Comparison of ENCODE assay signal across 9 cellular contexts in genomic region chr11:112555491-112556364, GRCh38.
DNase-seq lines count a peak whose midpoint lies in the region; ATAC-seq and TF ChIP-seq lines count a peak whose summit lies in the region.
"Had no signal": no experiment of that assay in that cellular context is flagged by ENCODE, and none has a peak within 500 bp of the region (broad histone marks: within the 10 kb centered on the region; RNA-seq: fewer than 3 reads in every experiment).

No MANE protein-coding gene starts in this region.

- TF ChIP-seq POLR2A in Peyer's patch (IDR thresholded peaks at IDR 0.05) = no peak
- no peak for TF ChIP-seq POLR2A in prostate gland (IDR thresholded peaks at IDR 0.05)

- H3K27ac Mint-ChIP-seq in CD14-positive monocyte (no peak overlapping the region), glutamatergic neuron (ENCODE audit: unreplicated experiment) (no peak overlapping the region), progenitor cell of endocrine pancreas (no peak overlapping the region)

- no peak overlapping the region for H3K27ac ChIP-seq in Peyer's patch
- H3K27ac ChIP-seq in prostate gland = no peak overlapping the region
- H3K27ac ChIP-seq: vagina had no signal

- H3K4me3 Mint-ChIP-seq in CD14-positive monocyte (no peak overlapping the region), glutamatergic neuron (ENCODE audit: unreplicated experiment) (no peak overlapping the region), progenitor cell of endocrine pancreas (ENCODE audit: low read depth) (no peak overlapping the region)

- WGBS in prostate gland = 77% methylated on average over 10 of the region's 10 CpGs

- H3K27me3 Mint-ChIP-seq in CD14-positive monocyte (ENCODE audit: low read depth in 3 of 3) (peaks cover 0 to 3% (median 0%) of the 10 kb centered on the region in 3 donors), glutamatergic neuron (ENCODE audit: unreplicated experiment) (peaks cover 6% of the 10 kb centered on the region), progenitor cell of endocrine pancreas (peaks cover 5% of the 10 kb centered on the region)

- no peaks in the 10 kb centered on the region for H3K36me3 ChIP-seq in Peyer's patch
- H3K36me3 ChIP-seq in prostate gland = no peaks in the 10 kb centered on the region
- H3K36me3 ChIP-seq: vagina had no signal

- no peaks in the 10 kb centered on the region for H3K4me1 ChIP-seq in Peyer's patch
- H3K4me1 ChIP-seq in prostate gland (replicated peaks) = no peaks in the 10 kb centered on the region
- H3K4me1 ChIP-seq: vagina had no signal

- H3K4me3 ChIP-seq in Peyer's patch = no peak overlapping the region
- H3K4me3 ChIP-seq in prostate gland = no peak overlapping the region
- H3K4me3 ChIP-seq: vagina had no signal

- no peak for DNase-seq in CD14-positive monocyte (ENCODE audit: low spot score)
- peak; percentile 32 for DNase-seq in H4 (ENCODE audit: low spot score)
- DNase-seq in Peyer's patch = peak; percentile 28 to 75 (median 65)
- peak; percentile 88 for DNase-seq in activated effector memory CD4-positive, alpha-beta T cell treated with anti-CD3 and anti-CD28 coated beads, Interleukin-2, amount 50 U/mL, for 16 hours
- DNase-seq in glutamatergic neuron = peak; percentile 82
- DNase-seq in progenitor cell of endocrine pancreas (ENCODE audit: low spot score, unreplicated experiment) = peak; percentile 73
- no peak for DNase-seq in prostate gland (ENCODE audit: low spot score)

- H3K9me3 Mint-ChIP-seq in CD14-positive monocyte (no peaks in the 10 kb centered on the region), glutamatergic neuron (ENCODE audit: unreplicated experiment) (no peaks in the 10 kb centered on the region), progenitor cell of endocrine pancreas (ENCODE audit: low read depth) (no peaks in the 10 kb centered on the region)

- TF ChIP-seq CTCF in CD14-positive monocyte (IDR thresholded peaks at IDR 0.05) = peak; percentile 80
- TF ChIP-seq CTCF in Peyer's patch (IDR thresholded peaks at IDR 0.05) = peak in 5 of 6 experiments; percentile 33 to 77 (median 60)
- TF ChIP-seq CTCF in glutamatergic neuron (IDR thresholded peaks at IDR 0.05; ENCODE audit: partially characterized antibody, unreplicated experiment) = peak; percentile 71
- TF ChIP-seq CTCF in progenitor cell of endocrine pancreas (IDR thresholded peaks at IDR 0.05; ENCODE audit: unreplicated experiment) = peak; percentile 80
- peak in 2 of 4 experiments; percentile 7 to 46 for TF ChIP-seq CTCF in prostate gland (IDR thresholded peaks at IDR 0.05)

- H3K27me3 ChIP-seq in Peyer's patch (no peaks in the 10 kb centered on the region), prostate gland (replicated peaks; ENCODE audit: insufficient read depth) (no peaks in the 10 kb centered on the region)
- H3K27me3 ChIP-seq: vagina had no signal

- H3K4me1 Mint-ChIP-seq in CD14-positive monocyte (peaks cover 3% of the 10 kb centered on the region), glutamatergic neuron (ENCODE audit: low read depth, unreplicated experiment) (no peaks in the 10 kb centered on the region), progenitor cell of endocrine pancreas (ENCODE audit: low read depth) (peaks cover 2% of the 10 kb centered on the region)

- H3K36me3 Mint-ChIP-seq in CD14-positive monocyte (no peaks in the 10 kb centered on the region), glutamatergic neuron (ENCODE audit: unreplicated experiment) (no peaks in the 10 kb centered on the region), progenitor cell of endocrine pancreas (ENCODE audit: insufficient read depth) (no peaks in the 10 kb centered on the region)

- H3K9me3 ChIP-seq in Peyer's patch (no peaks in the 10 kb centered on the region), prostate gland (no peaks in the 10 kb centered on the region)
- H3K9me3 ChIP-seq: vagina had no signal

- no peak for ATAC-seq in GM19324 (IDR thresholded peaks at IDR 0.05; ENCODE audit: low FRiP score, unreplicated experiment)

- intact Hi-C loops in CD14-positive monocyte (cut with micrococcal nuclease) (loop anchor here (2.0 to 10.0 kb wide), 4 partner anchors 265 to 341 kb away; no protein-coding TSS in a partner anchor), prostate gland (cut with DNase I) (loop anchor here (5.0 kb wide), 1 partner anchor 263 kb away; no protein-coding TSS in a partner anchor)

Comparison
In these comparisons a context has a peak if more than half of its experiments do, and no peak if none do; other contexts are left out.
1. DNase-seq: peak in H4 (single experiment), Peyer's patch (3 of 3), activated effector memory CD4-positive, alpha-beta T cell treated with anti-CD3 and anti-CD28 coated beads, Interleukin-2, amount 50 U/mL, for 16 hours (single experiment), glutamatergic neuron (single experiment) and progenitor cell of endocrine pancreas (single experiment); none in CD14-positive monocyte (single experiment) and prostate gland (single experiment).